21 cellular contexts compared by ENCODE assay signal in the genomic region with DNA sequence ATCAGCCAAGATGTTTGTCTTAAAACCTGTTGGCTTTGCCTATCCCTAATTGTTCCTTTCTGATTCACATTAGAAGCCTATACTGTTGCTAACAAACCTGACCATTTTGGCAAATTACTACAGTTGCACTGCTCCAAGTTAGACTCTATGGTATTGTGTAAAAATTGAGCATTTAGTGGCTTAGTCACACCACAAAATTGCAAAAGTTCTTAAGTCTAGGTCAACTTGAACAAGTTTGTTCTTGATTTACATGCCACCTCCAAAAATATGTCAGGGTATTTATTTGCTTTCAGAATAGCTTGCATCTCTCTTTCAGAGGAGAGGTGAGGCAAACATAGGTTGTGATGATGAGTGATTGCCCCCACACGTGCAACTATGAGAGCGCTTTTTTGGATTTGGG. TPM values are rescaled to one million over a fixed set of nuclear protein-coding genes. Genes with fewer than 3 reads are reported as not detected.
DNase-seq lines count a peak whose midpoint lies in the region.
"Had no signal": no experiment of that assay in that cellular context is flagged by ENCODE, and none has a peak within 500 bp of the region (broad histone marks: within the 10 kb centered on the region; RNA-seq: fewer than 3 reads in every experiment).

No MANE protein-coding gene starts in this region.

- no peaks in the 10 kb centered on the region for H3K27me3 ChIP-seq in GM23248 (replicated peaks; ENCODE audit: insufficient read depth)
- H3K27me3 ChIP-seq: BLaER1 treated with 17β-estradiol and CSF1 and Interleukin-3, amounts not matched to agents 10 nM and 100 nM; cardiac muscle cell; esophagus squamous epithelium; MG63; neural progenitor cell; tibial nerve had no signal

- in situ Hi-C loops in GM23248 (cut with MboI) = loop anchor here (25.0 kb wide), 2 partner anchors 163 to 988 kb away; no protein-coding TSS in a partner anchor

- no peaks in the 10 kb centered on the region for H3K9me2 ChIP-seq in GM23248 (ENCODE audit: insufficient read depth)

- H4K20me1 ChIP-seq in GM23248 (ENCODE audit: insufficient read depth) = no peaks in the 10 kb centered on the region
- H4K20me1 ChIP-seq: BLaER1 treated with 17β-estradiol and CSF1 and Interleukin-3, amounts not matched to agents 10 nM and 100 nM had no signal

- DNase-seq in GM23248 (peak; percentile 81), NOMO-1 treated with dmso at 0.1 percent for 144 hours (lab: John Stamatoyannopoulos, UW; ENCODE audit: unreplicated experiment) (peak; percentile 12), epithelial cell of prostate (ENCODE audit: low read depth, low spot score) (peak; percentile 89), skeletal muscle cell (ENCODE audit: low read depth) (peak; percentile 45), cerebellar cortex (ENCODE audit: low spot score) (no peak), NCI-H226 (no peak), NCI-H1092 (lab: John Stamatoyannopoulos, UW) (no peak)
- DNase-seq: activated CD4-positive, alpha-beta T cell treated with anti-CD3 and anti-CD28 coated beads, Interleukin-2, amount 50 U/mL, for 48 hours; activated naive CD4-positive, alpha-beta T cell treated with anti-CD3 and anti-CD28 coated beads, Interleukin-2, amount 10 ng/mL, durations not matched to agents 7 days and 5 days; activated T-cell treated with anti-CD3 and anti-CD28 coated beads, Interleukin-2, amount 50 U/mL, for 1 hour; esophagus squamous epithelium; hypothalamus; kidney glomerular epithelial cell; MG63; NCI-H2029; NCI-H524 treated with DMSO at 0.1 percent for 48 hours had no signal

- peaks cover 6% of the 10 kb centered on the region for H3K4me1 ChIP-seq in GM23248 (ENCODE audit: insufficient read depth)
- H3K4me1 ChIP-seq: BLaER1 treated with 17β-estradiol and CSF1 and Interleukin-3, amounts not matched to agents 10 nM and 100 nM; neural progenitor cell; tibial nerve had no signal

- H3K79me2 ChIP-seq in GM23248 (ENCODE audit: insufficient read depth) = no peaks in the 10 kb centered on the region

- WGBS in GM23248 (ENCODE audit: low coverage in 1 of 2, low lambda C conversion rate in 2 of 2, missing lambda C conversion rate in 2 of 2), 2 experiments = 80 to 84% methylated on average over 2 of the region's 2 CpGs

- H2AFZ ChIP-seq in GM23248 = no peak overlapping the region
- H2AFZ ChIP-seq: neural progenitor cell had no signal

- no peaks in the 10 kb centered on the region for H3K9me3 ChIP-seq in GM23248 (ENCODE audit: low read depth)
- H3K9me3 ChIP-seq: esophagus squamous epithelium, MG63, tibial nerve had no signal

- H3K4me2 ChIP-seq in GM23248 (ENCODE audit: unreplicated experiment) = no peak overlapping the region
- H3K4me2 ChIP-seq: BLaER1 treated with 17β-estradiol and CSF1 and Interleukin-3, amounts not matched to agents 10 nM and 100 nM; neural progenitor cell had no signal

- peaks cover 12% of the 10 kb centered on the region; the same call in 1 of the 2 replicates for H3F3A ChIP-seq in GM23248 (ENCODE audit: insufficient read depth)

- no peak overlapping the region for H3K9ac ChIP-seq in GM23248
- H3K9ac ChIP-seq: BLaER1 treated with 17β-estradiol and CSF1 and Interleukin-3, amounts not matched to agents 10 nM and 100 nM; neural progenitor cell had no signal

- H3K4me3 ChIP-seq in GM23248 = no peak overlapping the region
- H3K4me3 ChIP-seq in skeletal muscle cell (ENCODE audit: low read depth, low read length) = no peak overlapping the region
- H3K4me3 ChIP-seq: BLaER1 treated with 17β-estradiol and CSF1 and Interleukin-3, amounts not matched to agents 10 nM and 100 nM; cardiac muscle cell; esophagus squamous epithelium; MG63; neural progenitor cell; tibial nerve had no signal

- H3K36me3 ChIP-seq in GM23248 (ENCODE audit: low read depth) = no peaks in the 10 kb centered on the region
- H3K36me3 ChIP-seq: BLaER1 treated with 17β-estradiol and CSF1 and Interleukin-3, amounts not matched to agents 10 nM and 100 nM; cardiac muscle cell; esophagus squamous epithelium; MG63; neural progenitor cell; tibial nerve had no signal

- H3K27ac ChIP-seq in GM23248 (no peak overlapping the region), epithelial cell of prostate (peak overlapping the region; percentile 72)
- H3K27ac ChIP-seq: BLaER1 treated with 17β-estradiol and CSF1 and Interleukin-3, amounts not matched to agents 10 nM and 100 nM; cardiac muscle cell; neural progenitor cell; tibial nerve had no signal

RNA-seq across cellular contexts. Expression of gene PTHLH, which starts 27.0 kb away (rescaled TPM):
- 0.51 and 6.4 TPM in 2 replicates for total RNA-seq in GM23248 (2014; rRNA removed; shearing (Covaris generic))
- polyA plus RNA-seq in GM23248 (2016; fragmentation: Nextera tagmentation; extraction: Ambion mirVana) = 4.2 and 4.7 TPM in 2 replicates
- total RNA-seq: cardiac muscle cell, H1 had no signal
- polyA plus RNA-seq: cardiac muscle cell had no signal

Comparison
In these comparisons a context has a peak if more than half of its experiments do, and no peak if none do; other contexts are left out.
1. DNase-seq: peak in GM23248 (single experiment), NOMO-1 treated with dmso at 0.1 percent for 144 hours (single experiment), epithelial cell of prostate (single experiment) and skeletal muscle cell (single experiment); none in cerebellar cortex (single experiment), NCI-H226 (single experiment) and NCI-H1092 (single experiment).